Comparison of ENCODE assay signal across 11 cellular contexts in the genomic region with DNA sequence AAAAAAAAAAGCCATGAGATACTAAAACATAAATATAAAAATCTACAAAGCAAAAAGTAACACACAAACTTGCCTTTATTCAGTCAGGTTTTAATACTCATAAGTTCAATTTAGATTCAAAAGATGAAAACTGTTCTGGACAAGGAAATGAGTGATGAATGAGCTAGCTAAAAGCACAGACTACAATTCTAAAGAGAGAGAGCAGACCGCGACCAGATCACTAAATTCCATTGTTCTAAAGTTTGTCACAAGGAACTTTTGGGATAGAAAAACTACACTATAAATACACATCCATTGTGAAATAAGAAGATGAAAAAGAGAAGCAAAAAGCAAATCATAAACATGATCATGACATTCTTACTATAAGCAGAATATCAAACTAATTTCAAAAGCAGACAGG. TPM values are rescaled to one million over a fixed set of nuclear protein-coding genes. Genes with fewer than 3 reads are reported as not detected.
DNase-seq lines count a peak whose midpoint lies in the region; ATAC-seq and TF ChIP-seq lines count a peak whose summit lies in the region.
"Had no signal": no experiment of that assay in that cellular context is flagged by ENCODE, and none has a peak within 500 bp of the region (broad histone marks: within the 10 kb centered on the region; RNA-seq: fewer than 3 reads in every experiment).

No MANE protein-coding gene starts in this region.

- H3K9ac ChIP-seq in smooth muscle cell (ENCODE audit: low read depth), result no peak overlapping the region

- H4K20me1 ChIP-seq in smooth muscle cell (ENCODE audit: low read depth), result peaks cover 19% of the 10 kb centered on the region

- H2AFZ ChIP-seq in smooth muscle cell (ENCODE audit: low read depth), result no peak overlapping the region

- peak overlapping the region; percentile 89 for H3K4me2 ChIP-seq in smooth muscle cell

- no peak for TF ChIP-seq POLR2A in Peyer's patch (IDR thresholded peaks at IDR 0.05)

- no peak for DNase-seq in activated CD8-positive, alpha-beta memory T cell treated with anti-CD3 and anti-CD28 coated beads, Interleukin-2, amount 10 ng/mL, durations not matched to agents 7 days and 5 days
- no peak for DNase-seq in activated CD8-positive, alpha-beta memory T cell treated with anti-CD3 and anti-CD28 coated beads for 24 hours
- DNase-seq in activated T-helper 1 cell treated with anti-CD3 and anti-CD28 coated beads, Interleukin-12 subunit alpha, Interleukin-12 subunit beta, Interleukin-2, Interleukin-4 antibody, amounts not matched to agents 30 ng/mL and 10 ng/mL and 1 ng/mL, durations not matched to agents 14 hours and 24 hours and 36 hours (ENCODE audit: low spot score), result no peak
- DNase-seq in fibroblast of peridontal ligament (ENCODE audit: extremely low read depth) (peak; percentile 56), smooth muscle cell (lab: John Stamatoyannopoulos, UW; ENCODE audit: unreplicated experiment) (no peak), Peyer's patch (no peak), cerebellar cortex (ENCODE audit: low spot score) (no peak), COLO668 (lab: John Stamatoyannopoulos, UW; ENCODE audit: unreplicated experiment) (no peak)
- DNase-seq: NCI-H2227 treated with DMSO at 0.1 percent for 48 hours had no signal

- H3K4me1 Mint-ChIP-seq in activated CD8-positive, alpha-beta memory T cell treated with anti-CD3 and anti-CD28 coated beads, Interleukin-2, amount 10 ng/mL, durations not matched to agents 7 days and 5 days, result peaks cover 61% of the 10 kb centered on the region
- H3K4me1 Mint-ChIP-seq in activated T-helper 1 cell treated with anti-CD3 and anti-CD28 coated beads, Interleukin-12 subunit alpha, Interleukin-12 subunit beta, Interleukin-2, Interleukin-4 antibody, amounts not matched to agents 30 ng/mL and 10 ng/mL and 1 ng/mL, durations not matched to agents 14 hours and 24 hours and 36 hours (ENCODE audit: low read depth), result peaks cover 70% of the 10 kb centered on the region

- H3K36me3 ChIP-seq in smooth muscle cell (ENCODE audit: low read depth) (no peaks in the 10 kb centered on the region), Peyer's patch (no peaks in the 10 kb centered on the region)
- H3K36me3 ChIP-seq: thoracic aorta had no signal

- H3F3A ChIP-seq in smooth muscle cell (ENCODE audit: low read depth), result no peaks in the 10 kb centered on the region

- intact Hi-C loops in activated T-helper 1 cell treated with anti-CD3 and anti-CD28 coated beads, Interleukin-12 subunit alpha, Interleukin-12 subunit beta, Interleukin-2, Interleukin-4 antibody, amounts not matched to agents 30 ng/mL and 10 ng/mL and 1 ng/mL, durations not matched to agents 14 hours and 24 hours and 36 hours (cut with micrococcal nuclease), result loop anchor here (10.0 kb wide), 2 partner anchors 690 to 1120 kb away; partner anchors contain the start of genes BCL10 and ZNHIT6

- H3K9me3 Mint-ChIP-seq in activated CD8-positive, alpha-beta memory T cell treated with anti-CD3 and anti-CD28 coated beads, Interleukin-2, amount 10 ng/mL, durations not matched to agents 7 days and 5 days (ENCODE audit: low read depth), result no peaks in the 10 kb centered on the region
- peaks cover 13% of the 10 kb centered on the region for H3K9me3 Mint-ChIP-seq in activated T-helper 1 cell treated with anti-CD3 and anti-CD28 coated beads, Interleukin-12 subunit alpha, Interleukin-12 subunit beta, Interleukin-2, Interleukin-4 antibody, amounts not matched to agents 30 ng/mL and 10 ng/mL and 1 ng/mL, durations not matched to agents 14 hours and 24 hours and 36 hours

- CTCF ChIA-PET in activated CD8-positive, alpha-beta memory T cell treated with anti-CD3 and anti-CD28 coated beads, Interleukin-2, amount 10 ng/mL, durations not matched to agents 7 days and 5 days (lab: Charles Lee), result interaction anchor here (2.6 kb wide), 1 partner anchor 9 kb away, joined by 7 read pairs; no protein-coding TSS in a partner anchor

- H3K9me3 ChIP-seq in smooth muscle cell (replicated peaks; ENCODE audit: low read depth), result no peaks in the 10 kb centered on the region
- no peaks in the 10 kb centered on the region for H3K9me3 ChIP-seq in Peyer's patch
- H3K9me3 ChIP-seq: thoracic aorta had no signal

- H3K27ac Mint-ChIP-seq in activated CD8-positive, alpha-beta memory T cell treated with anti-CD3 and anti-CD28 coated beads, Interleukin-2, amount 10 ng/mL, durations not matched to agents 7 days and 5 days, result peak overlapping the region; percentile 48
- H3K27ac Mint-ChIP-seq in activated T-helper 1 cell treated with anti-CD3 and anti-CD28 coated beads, Interleukin-12 subunit alpha, Interleukin-12 subunit beta, Interleukin-2, Interleukin-4 antibody, amounts not matched to agents 30 ng/mL and 10 ng/mL and 1 ng/mL, durations not matched to agents 14 hours and 24 hours and 36 hours, result peak overlapping the region; percentile 15

- peaks cover 7% of the 10 kb centered on the region for H3K27me3 ChIP-seq in smooth muscle cell (ENCODE audit: low read depth)
- H3K27me3 ChIP-seq in Peyer's patch, result no peaks in the 10 kb centered on the region

- peak overlapping the region; percentile 82 for H3K4me3 ChIP-seq in smooth muscle cell
- H3K4me3 ChIP-seq in Peyer's patch, result no peak overlapping the region

- 70% methylated on average over 2 of the region's 2 CpGs for WGBS in smooth muscle cell (ENCODE audit: low lambda C conversion rate)

- H3K27me3 Mint-ChIP-seq in activated CD8-positive, alpha-beta memory T cell treated with anti-CD3 and anti-CD28 coated beads, Interleukin-2, amount 10 ng/mL, durations not matched to agents 7 days and 5 days, result no peaks in the 10 kb centered on the region
- H3K27me3 Mint-ChIP-seq in activated T-helper 1 cell treated with anti-CD3 and anti-CD28 coated beads, Interleukin-12 subunit alpha, Interleukin-12 subunit beta, Interleukin-2, Interleukin-4 antibody, amounts not matched to agents 30 ng/mL and 10 ng/mL and 1 ng/mL, durations not matched to agents 14 hours and 24 hours and 36 hours (ENCODE audit: insufficient read depth), result no peaks in the 10 kb centered on the region

- peaks cover 64% of the 10 kb centered on the region for H3K79me2 ChIP-seq in smooth muscle cell (ENCODE audit: low read depth)

- TF ChIP-seq CTCF in smooth muscle cell (IDR thresholded peaks at IDR 0.05; ENCODE audit: borderline replicate concordance, insufficient read depth, poor library complexity, severe bottlenecking) (no peak), Peyer's patch (IDR thresholded peaks at IDR 0.05) (no peak)

- H3K4me1 ChIP-seq in smooth muscle cell (ENCODE audit: low read depth) (peaks cover 17% of the 10 kb centered on the region), Peyer's patch (peaks cover 0 to 7% (median 0%) of the 10 kb centered on the region in 4 donors)

- peaks cover 19% of the 10 kb centered on the region for H3K36me3 Mint-ChIP-seq in activated CD8-positive, alpha-beta memory T cell treated with anti-CD3 and anti-CD28 coated beads, Interleukin-2, amount 10 ng/mL, durations not matched to agents 7 days and 5 days
- H3K36me3 Mint-ChIP-seq in activated T-helper 1 cell treated with anti-CD3 and anti-CD28 coated beads, Interleukin-12 subunit alpha, Interleukin-12 subunit beta, Interleukin-2, Interleukin-4 antibody, amounts not matched to agents 30 ng/mL and 10 ng/mL and 1 ng/mL, durations not matched to agents 14 hours and 24 hours and 36 hours (ENCODE audit: low read depth), result peaks cover 22% of the 10 kb centered on the region

- H3K27ac ChIP-seq in smooth muscle cell (ENCODE audit: low read depth) (no peak overlapping the region), Peyer's patch (no peak overlapping the region)

- no peak for ATAC-seq in activated CD8-positive, alpha-beta memory T cell treated with anti-CD3 and anti-CD28 coated beads, Interleukin-2, amount 10 ng/mL, durations not matched to agents 7 days and 5 days

- H3K4me3 Mint-ChIP-seq in activated CD8-positive, alpha-beta memory T cell treated with anti-CD3 and anti-CD28 coated beads, Interleukin-2, amount 10 ng/mL, durations not matched to agents 7 days and 5 days, result peak overlapping the region; percentile 61
- peak overlapping the region; percentile 67 for H3K4me3 Mint-ChIP-seq in activated T-helper 1 cell treated with anti-CD3 and anti-CD28 coated beads, Interleukin-12 subunit alpha, Interleukin-12 subunit beta, Interleukin-2, Interleukin-4 antibody, amounts not matched to agents 30 ng/mL and 10 ng/mL and 1 ng/mL, durations not matched to agents 14 hours and 24 hours and 36 hours

RNA-seq across cellular contexts. Expression of gene ODF2L, which starts 1.7 kb away (rescaled TPM):
- 10 to 100 TPM; 45.6 to 69.2 TPM for total RNA-seq in activated CD8-positive, alpha-beta memory T cell treated with anti-CD3 and anti-CD28 coated beads, Interleukin-2, amount 10 ng/mL, durations not matched to agents 7 days and 5 days
- total RNA-seq in activated T-helper 1 cell treated with anti-CD3 and anti-CD28 coated beads, Interleukin-12 subunit alpha, Interleukin-12 subunit beta, Interleukin-2, Interleukin-4 antibody, amounts not matched to agents 30 ng/mL and 10 ng/mL and 1 ng/mL, durations not matched to agents 14 hours and 24 hours and 36 hours, result 21.0 and 22.4 TPM in 2 replicates
- total RNA-seq in smooth muscle cell, result 58.4 and 95.9 TPM in 2 replicates
- 31.2 and 36.4 TPM in 2 replicates for polyA plus RNA-seq in smooth muscle cell
- total RNA-seq in Peyer's patch, result 100 to 1,000 TPM in 1 of 4 donors, 10 to 100 TPM in 3; 29.8 to 225 (median 46.5) TPM

RNA-seq across cellular contexts. Expression of gene CLCA2, which starts 29.6 kb away (rescaled TPM):
- total RNA-seq in activated CD8-positive, alpha-beta memory T cell treated with anti-CD3 and anti-CD28 coated beads, Interleukin-2, amount 10 ng/mL, durations not matched to agents 7 days and 5 days, result not detected
- not detected in 2 replicates for total RNA-seq in activated T-helper 1 cell treated with anti-CD3 and anti-CD28 coated beads, Interleukin-12 subunit alpha, Interleukin-12 subunit beta, Interleukin-2, Interleukin-4 antibody, amounts not matched to agents 30 ng/mL and 10 ng/mL and 1 ng/mL, durations not matched to agents 14 hours and 24 hours and 36 hours
- total RNA-seq in smooth muscle cell, result 21.7 and 24.2 TPM in 2 replicates
- 1.00 and 5.6 TPM in 2 replicates for polyA plus RNA-seq in smooth muscle cell
- 1 to 10 TPM in 2 of 4 donors, not detected in 2; 1.2 to 5.0 TPM for total RNA-seq in Peyer's patch
- total RNA-seq: cerebellum had no signal
